13 cellular contexts compared by ENCODE assay signal in the genomic region with DNA sequence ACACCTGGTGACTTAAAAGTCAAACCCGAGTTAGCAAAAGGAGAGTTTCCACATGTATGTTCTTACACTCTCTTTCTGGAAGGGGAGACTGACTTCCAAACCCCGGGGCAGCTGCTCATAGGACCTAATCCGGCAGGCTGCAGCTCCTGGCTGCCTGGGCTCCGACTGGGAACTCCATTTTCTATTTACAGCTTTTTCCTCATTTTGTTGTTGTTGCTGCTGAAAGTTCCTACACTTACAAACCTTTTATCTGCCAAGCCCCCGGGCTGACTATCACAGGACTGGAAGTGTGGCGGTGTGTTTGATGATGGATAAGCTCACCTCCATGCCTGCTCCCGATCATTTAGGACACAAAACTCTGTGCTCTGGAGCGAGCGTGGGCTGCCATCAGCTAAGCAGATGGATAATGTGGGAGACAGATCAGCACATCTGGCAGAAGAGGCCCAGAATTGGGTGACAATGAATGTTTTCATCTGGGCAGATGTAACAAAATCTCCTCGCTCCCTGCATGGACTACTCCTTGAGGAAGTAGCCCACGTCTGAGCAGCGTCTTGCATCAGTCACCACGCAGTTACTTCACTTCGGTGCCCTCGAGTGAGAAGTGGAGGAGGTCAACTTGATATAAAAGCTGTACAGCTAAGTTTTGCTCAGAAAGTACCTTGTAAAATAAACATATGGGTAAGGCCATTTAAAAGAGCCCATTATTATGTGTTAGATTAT.
DNase-seq lines count a peak whose midpoint lies in the region; ATAC-seq and TF ChIP-seq lines count a peak whose summit lies in the region.
"Had no signal": no experiment of that assay in that cellular context is flagged by ENCODE, and none has a peak within 500 bp of the region (broad histone marks: within the 10 kb centered on the region; RNA-seq: fewer than 3 reads in every experiment).

No MANE protein-coding gene starts in this region.

- H3K56ac ChIP-seq in IMR-90 (ENCODE audit: extremely low read depth, insufficient read depth, low read length): no peak overlapping the region

- H3F3A ChIP-seq in GM23338 (replicated peaks; ENCODE audit: low read depth): no peaks in the 10 kb centered on the region

- H2AK5ac ChIP-seq in IMR-90 (ENCODE audit: low read depth, low read length): no peak overlapping the region

- no peak overlapping the region for H3K4me3 Mint-ChIP-seq in T-helper 17 cell
- no peak overlapping the region for H3K4me3 Mint-ChIP-seq in natural killer cell treated with Interleukin-12 subunit alpha and Interleukin-12 subunit beta and Interleukin-15 and Interleukin-18, amount 100 ng/mL, for 72 hours
- no peak overlapping the region for H3K4me3 Mint-ChIP-seq in GM23338
- no peak overlapping the region for H3K4me3 Mint-ChIP-seq in immature natural killer cell
- H3K4me3 Mint-ChIP-seq: activated T-helper 1 cell treated with anti-CD3 and anti-CD28 coated beads, Interleukin-12 subunit alpha, Interleukin-12 subunit beta, Interleukin-2, Interleukin-4 antibody, amounts not matched to agents 30 ng/mL and 10 ng/mL and 1 ng/mL, durations not matched to agents 14 hours and 24 hours and 36 hours had no signal

- H3K27me3 ChIP-seq in IMR-90 (ENCODE audit: control insufficient read depth, insufficient read depth, low read length): peaks cover 34% of the 10 kb centered on the region
- no peaks in the 10 kb centered on the region for H3K27me3 ChIP-seq in hepatocyte
- H3K27me3 ChIP-seq in stomach: no peaks in the 10 kb centered on the region
- no peaks in the 10 kb centered on the region for H3K27me3 ChIP-seq in GM23338 (ENCODE audit: insufficient read depth)
- H3K27me3 ChIP-seq: colonic mucosa had no signal

- no peak overlapping the region for H2BK5ac ChIP-seq in IMR-90 (ENCODE audit: low read depth, low read length, poor library complexity, severe bottlenecking)

- H3K4me2 ChIP-seq in IMR-90 (ENCODE audit: low read depth, low read length) (no peak overlapping the region; the same call in 1 of the 2 replicates), hepatocyte (peak overlapping the region; percentile 50), GM23338 (no peak overlapping the region)

- no peak overlapping the region for H4K5ac ChIP-seq in IMR-90 (ENCODE audit: low read depth, low read length)

- TF ChIP-seq POLR2A in IMR-90 (IDR thresholded peaks at IDR 0.05; ENCODE audit: low read depth, low read length): no peak
- no peak for TF ChIP-seq POLR2A in stomach (IDR thresholded peaks at IDR 0.05)

- no peaks in the 10 kb centered on the region; the same call in 1 of the 2 replicates for H3K4me1 ChIP-seq in IMR-90 (ENCODE audit: control insufficient read depth, insufficient read depth, low read length)
- peaks cover 54% of the 10 kb centered on the region for H3K4me1 ChIP-seq in hepatocyte (ENCODE audit: insufficient read depth)
- peaks cover 0 to 29% (median 6%) of the 10 kb centered on the region in 4 donors for H3K4me1 ChIP-seq in stomach
- peaks cover 21% of the 10 kb centered on the region for H3K4me1 ChIP-seq in GM23338 (ENCODE audit: insufficient read depth)

- no peak overlapping the region for H3K9ac ChIP-seq in IMR-90 (ENCODE audit: low read depth, low read length)

- H3K36me3 ChIP-seq in IMR-90 (ENCODE audit: control insufficient read depth, insufficient read depth, low read length) (no peaks in the 10 kb centered on the region), hepatocyte (replicated peaks; ENCODE audit: insufficient read depth, low read depth) (no peaks in the 10 kb centered on the region), stomach (no peaks in the 10 kb centered on the region), GM23338 (ENCODE audit: insufficient read depth) (no peaks in the 10 kb centered on the region)
- H3K36me3 ChIP-seq: colonic mucosa had no signal

- H4K20me1 ChIP-seq in IMR-90 (ENCODE audit: insufficient read depth, low read length) (no peaks in the 10 kb centered on the region), hepatocyte (ENCODE audit: insufficient read depth, poor library complexity, severe bottlenecking) (no peaks in the 10 kb centered on the region), GM23338 (replicated peaks; ENCODE audit: insufficient read depth) (no peaks in the 10 kb centered on the region)

- H2BK15ac ChIP-seq in IMR-90 (ENCODE audit: low read depth, low read length): no peak overlapping the region

- peaks cover 26% of the 10 kb centered on the region for H3K27me3 Mint-ChIP-seq in T-helper 17 cell
- peaks cover 7 to 19% of the 10 kb centered on the region in 2 donors for H3K27me3 Mint-ChIP-seq in natural killer cell treated with Interleukin-12 subunit alpha and Interleukin-12 subunit beta and Interleukin-15 and Interleukin-18, amount 100 ng/mL, for 72 hours
- peaks cover 5% of the 10 kb centered on the region for H3K27me3 Mint-ChIP-seq in GM23338 (ENCODE audit: insufficient read depth, low read depth, poor library complexity)
- peaks cover 2 to 21% (median 8%) of the 10 kb centered on the region in 3 donors for H3K27me3 Mint-ChIP-seq in immature natural killer cell (ENCODE audit: low read depth in 3 of 3)

- H2BK20ac ChIP-seq in IMR-90 (ENCODE audit: low read depth, low read length): no peak overlapping the region

- intact Hi-C loops in IMR-90 (cut with micrococcal nuclease) (no loop called here), stomach (cut with DNase I; ENCODE audit: low total_unique reads) (no loop called here)

- POLR2A ChIA-PET in IMR-90 (lab: Charles Lee; ENCODE audit: unreplicated experiment): no interaction called here

- no peaks in the 10 kb centered on the region for H3K79me2 ChIP-seq in hepatocyte
- no peaks in the 10 kb centered on the region for H3K79me2 ChIP-seq in GM23338 (replicated peaks; ENCODE audit: insufficient read depth)

- H3K36me3 Mint-ChIP-seq in T-helper 17 cell (ENCODE audit: low read depth): no peaks in the 10 kb centered on the region
- no peaks in the 10 kb centered on the region for H3K36me3 Mint-ChIP-seq in natural killer cell treated with Interleukin-12 subunit alpha and Interleukin-12 subunit beta and Interleukin-15 and Interleukin-18, amount 100 ng/mL, for 72 hours
- H3K36me3 Mint-ChIP-seq in GM23338 (ENCODE audit: low read depth): no peaks in the 10 kb centered on the region
- no peaks in the 10 kb centered on the region for H3K36me3 Mint-ChIP-seq in immature natural killer cell

- H3K4me3 ChIP-seq in IMR-90 (ENCODE audit: insufficient read depth, low read depth, low read length) (no peak overlapping the region), hepatocyte (no peak overlapping the region), stomach (no peak overlapping the region), GM23338 (no peak overlapping the region)
- H3K4me3 ChIP-seq: colonic mucosa had no signal

- CTCF ChIA-PET in IMR-90 (lab: Yijun Ruan, JAX): no interaction called here

- WGBS in IMR-90 (ENCODE audit: extremely low coverage in 2 of 2, insufficient read length in 1 of 2), 2 experiments: 31% methylated on average over 2 of the region's 15 CpGs; no CpG with 5 or more reads in 1 of the 2 experiments
- 40% methylated on average over 15 of the region's 15 CpGs for WGBS in hepatocyte (ENCODE audit: low lambda C conversion rate, missing lambda C conversion rate)
- 65 to 75% (median 70%) methylated on average over 15 of the region's 15 CpGs for WGBS in stomach, 5 donors

- H2BK120ac ChIP-seq in IMR-90 (ENCODE audit: low read depth, low read length): no peak overlapping the region

- no peaks in the 10 kb centered on the region for H3K9me3 Mint-ChIP-seq in natural killer cell treated with Interleukin-12 subunit alpha and Interleukin-12 subunit beta and Interleukin-15 and Interleukin-18, amount 100 ng/mL, for 72 hours
- peaks cover 2% of the 10 kb centered on the region; the same call in 1 of the 3 replicates for H3K9me3 Mint-ChIP-seq in GM23338
- no peaks in the 10 kb centered on the region for H3K9me3 Mint-ChIP-seq in immature natural killer cell
- H3K9me3 Mint-ChIP-seq: activated T-helper 1 cell treated with anti-CD3 and anti-CD28 coated beads, Interleukin-12 subunit alpha, Interleukin-12 subunit beta, Interleukin-2, Interleukin-4 antibody, amounts not matched to agents 30 ng/mL and 10 ng/mL and 1 ng/mL, durations not matched to agents 14 hours and 24 hours and 36 hours had no signal

- no peak overlapping the region for H4K91ac ChIP-seq in IMR-90 (ENCODE audit: insufficient read depth, low read depth, low read length)

- in situ Hi-C loops in IMR-90 (cut with MboI; ENCODE audit: low sequenced_read_pairs): no loop called here

- H3K27ac ChIP-seq in IMR-90 (ENCODE audit: insufficient read depth, low read length) (no peak overlapping the region), hepatocyte (peak overlapping the region; percentile 88), stomach (peak overlapping the region in 3 of 5 donors; percentile 9 to 44 (median 33)), GM23338 (ENCODE audit: low read depth) (no peak overlapping the region)
- H3K27ac ChIP-seq: colonic mucosa had no signal

- peak; percentile 32; the same call in 1 of the 2 replicates for ATAC-seq in IMR-90 (ENCODE audit: low read depth)
- no peak for ATAC-seq in T-helper 17 cell
- no peak for ATAC-seq in natural killer cell treated with Interleukin-12 subunit alpha and Interleukin-12 subunit beta and Interleukin-15 and Interleukin-18, amount 100 ng/mL, for 72 hours
- no peak for ATAC-seq in GM23338

- no peak overlapping the region for H2AK9ac ChIP-seq in IMR-90 (replicated peaks; ENCODE audit: low read depth, low read length, poor library complexity)

- no peak overlapping the region for H2AFZ ChIP-seq in IMR-90 (replicated peaks; ENCODE audit: low read length, poor library complexity)
- H2AFZ ChIP-seq in hepatocyte: no peak overlapping the region
- no peak overlapping the region for H2AFZ ChIP-seq in GM23338

- H3K4me1 Mint-ChIP-seq in T-helper 17 cell (peaks cover 29% of the 10 kb centered on the region), GM23338 (peaks cover 39% of the 10 kb centered on the region), immature natural killer cell (peaks cover 29 to 33% of the 10 kb centered on the region in 2 donors)
- H3K4me1 Mint-ChIP-seq in natural killer cell treated with Interleukin-12 subunit alpha and Interleukin-12 subunit beta and Interleukin-15 and Interleukin-18, amount 100 ng/mL, for 72 hours (ENCODE audit: low read depth in 2 of 2): peaks cover 10 to 15% of the 10 kb centered on the region in 2 donors

- H3K4ac ChIP-seq in IMR-90 (ENCODE audit: low read depth, low read length): no peak overlapping the region

- no peak for TF ChIP-seq RAD21 in IMR-90 (IDR thresholded peaks at IDR 0.05; ENCODE audit: low read length)

- no peaks in the 10 kb centered on the region for H3K9me1 ChIP-seq in IMR-90 (ENCODE audit: insufficient read depth, low read length)

- H3K9me3 ChIP-seq in IMR-90 (ENCODE audit: control insufficient read depth, insufficient read depth, low read length) (no peaks in the 10 kb centered on the region), T-helper 17 cell (ENCODE audit: control insufficient read depth, low read length, poor library complexity, severe bottlenecking) (no peaks in the 10 kb centered on the region), hepatocyte (ENCODE audit: low read depth) (no peaks in the 10 kb centered on the region), stomach (no peaks in the 10 kb centered on the region)
- H3K9me3 ChIP-seq: colonic mucosa had no signal

- DNase-seq in IMR-90 (peak; percentile 21), T-helper 17 cell (no peak), hepatocyte (ENCODE audit: low spot score) (peak; percentile 46), stomach (peak; percentile 25), GM23338 (ENCODE audit: low spot score) (no peak), immature natural killer cell (no peak)
- DNase-seq in natural killer cell treated with Interleukin-12 subunit alpha and Interleukin-12 subunit beta and Interleukin-15 and Interleukin-18, amount 100 ng/mL, for 72 hours (ENCODE audit: low spot score): no peak
- DNase-seq: activated CD4-positive, alpha-beta T cell treated with anti-CD3 and anti-CD28 coated beads for 4 hours; amniotic stem cell; colonic mucosa; OCI-M1; stimulated activated naive CD4-positive, alpha-beta T cell had no signal

- dilution Hi-C loops in IMR-90 (cut with HindIII; ENCODE audit: low sequenced_read_pairs, unreplicated experiment): no loop called here

- H3K23ac ChIP-seq in IMR-90 (ENCODE audit: low read depth, low read length): no peak overlapping the region

- BruUV-seq in IMR-90 (replicated peaks; lab: Mats Ljungman, UMichigan): no TSS peak

- no peak for TF ChIP-seq EP300 in stomach (IDR thresholded peaks at IDR 0.05)

- H4K8ac ChIP-seq in IMR-90 (ENCODE audit: low read depth in 2 of 2, low read length in 2 of 2): 0 out of 4 replicates have a peak overlapping the region, but pooled peaks of 1 of the 2 experiments have one; percentile 12

- H3K18ac ChIP-seq in IMR-90 (ENCODE audit: low read depth, low read length): no peak overlapping the region

- no peaks in the 10 kb centered on the region for H3K9me2 ChIP-seq in hepatocyte (replicated peaks; ENCODE audit: insufficient read depth)
- H3K9me2 ChIP-seq in GM23338 (ENCODE audit: insufficient read depth): peaks cover 20% of the 10 kb centered on the region

- H3K79me1 ChIP-seq in IMR-90 (ENCODE audit: low read depth in 1 of 2, low read length in 2 of 2): no peaks in the 10 kb centered on the region

- H3K27ac Mint-ChIP-seq in T-helper 17 cell: peak overlapping the region; percentile 97
- no peak overlapping the region for H3K27ac Mint-ChIP-seq in natural killer cell treated with Interleukin-12 subunit alpha and Interleukin-12 subunit beta and Interleukin-15 and Interleukin-18, amount 100 ng/mL, for 72 hours
- H3K27ac Mint-ChIP-seq in GM23338: no peak overlapping the region
- no peak overlapping the region for H3K27ac Mint-ChIP-seq in immature natural killer cell
- H3K27ac Mint-ChIP-seq: activated T-helper 1 cell treated with anti-CD3 and anti-CD28 coated beads, Interleukin-12 subunit alpha, Interleukin-12 subunit beta, Interleukin-2, Interleukin-4 antibody, amounts not matched to agents 30 ng/mL and 10 ng/mL and 1 ng/mL, durations not matched to agents 14 hours and 24 hours and 36 hours had no signal

- H3K14ac ChIP-seq in IMR-90 (replicated peaks; ENCODE audit: low read depth, low read length): no peak overlapping the region

- TF ChIP-seq CTCF in IMR-90 (conservative IDR thresholded peaks at IDR 0.05; ENCODE audit: low read depth, low read length) (no peak), hepatocyte (IDR thresholded peaks at IDR 0.05; ENCODE audit: poor library complexity) (no peak), stomach (IDR thresholded peaks at IDR 0.05) (no peak), GM23338 (conservative IDR thresholded peaks at IDR 0.05; ENCODE audit: low read depth in 2 of 2) (no peak)

Comparison
In these comparisons a context has a peak if more than half of its experiments do, and no peak if none do; other contexts are left out.
1. DNase-seq: peak in IMR-90 (single experiment), hepatocyte (single experiment) and stomach (single experiment); none in T-helper 17 cell (0 of 3), natural killer cell treated with Interleukin-12 subunit alpha and Interleukin-12 subunit beta and Interleukin-15 and Interleukin-18, amount 100 ng/mL, for 72 hours (single experiment), GM23338 (single experiment) and immature natural killer cell (0 of 3).
2. H3K27ac ChIP-seq: peak in hepatocyte (single experiment) and stomach (3 of 5); none in IMR-90 (single experiment) and GM23338 (single experiment).